7 cellular contexts compared by ENCODE assay signal in the genomic region with DNA sequence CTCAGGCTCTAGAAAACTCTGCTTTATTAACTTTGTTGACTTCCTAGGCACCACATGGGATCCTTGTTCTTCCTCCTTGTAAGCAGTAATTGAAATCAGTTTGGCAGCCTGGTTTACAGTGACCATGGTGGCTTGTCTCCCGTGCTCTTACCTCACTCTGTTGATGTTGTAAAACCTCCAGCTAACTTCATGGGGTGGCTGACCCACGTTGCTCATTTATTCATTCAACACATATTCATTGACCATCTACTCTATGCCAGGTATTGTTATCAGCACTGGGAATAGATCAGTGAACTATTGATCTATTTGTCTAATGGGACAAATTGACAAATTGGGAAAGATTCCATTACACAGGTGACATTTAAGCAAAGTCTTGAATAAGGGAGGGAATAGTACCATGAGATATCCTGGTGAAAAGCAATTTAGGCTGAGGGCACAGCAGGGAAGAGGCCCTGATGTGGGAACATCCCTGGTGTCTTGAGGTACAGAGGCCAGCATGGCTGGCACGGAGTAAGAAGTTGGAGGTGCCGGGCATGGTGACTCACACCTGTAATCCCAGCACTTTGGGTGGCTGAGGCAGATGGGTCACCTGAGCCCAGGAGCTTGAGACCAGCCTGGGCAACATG. TPM values are rescaled to one million over a fixed set of nuclear protein-coding genes. Genes with fewer than 3 reads are reported as not detected.
"Had no signal": no experiment of that assay in that cellular context is flagged by ENCODE, and none has a peak within 500 bp of the region (broad histone marks: within the 10 kb centered on the region; RNA-seq: fewer than 3 reads in every experiment).

No MANE protein-coding gene starts in this region.

- DNase-seq: H9, HCEC 1CT had no signal

- FAIRE-seq: H1, H54, HTR-8/SVneo had no signal

- H3K4me2 ChIP-seq: GM23338 had no signal

- ATAC-seq: GM23338 had no signal

- H3K4me3 ChIP-seq: GM23338 had no signal

- H2AFZ ChIP-seq: GM23338 had no signal

RNA-seq across cellular contexts. Expression of gene ESR1, which starts 19.1 kb away (rescaled TPM):
- total RNA-seq: H9, HT-29 had no signal
- polyA plus RNA-seq: GM23338 had no signal
